ENCODE assay signal across 27 cellular contexts in the genomic region with DNA sequence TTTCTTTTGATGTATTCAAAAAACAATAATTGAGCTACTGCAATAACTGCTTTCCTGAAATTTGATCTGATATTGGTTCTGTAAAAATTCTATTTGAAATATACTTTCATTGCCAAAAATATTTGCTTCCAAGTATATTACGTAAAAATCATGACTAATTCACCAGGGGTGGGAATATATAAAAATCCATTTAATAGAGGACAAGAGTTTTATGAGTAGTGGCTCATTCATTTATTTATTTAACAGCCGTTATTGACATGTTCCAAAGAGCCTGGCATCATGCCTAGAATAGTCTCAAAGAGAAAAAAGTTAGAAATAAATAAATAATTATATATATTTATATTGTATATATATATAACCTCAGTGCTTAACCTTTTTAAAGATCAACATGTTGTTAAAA. TPM values are rescaled to one million over a fixed set of nuclear protein-coding genes. Genes with fewer than 3 reads are reported as not detected.
A peak's percentile ranks its signal among the peaks of the same experiment; 100 is the strongest.
DNase-seq lines count a peak whose midpoint lies in the region; ATAC-seq, FAIRE-seq and TF ChIP-seq lines count a peak whose summit lies in the region.
"Had no signal": no experiment of that assay in that cellular context is flagged by ENCODE, and none has a peak within 500 bp of the region (broad histone marks: within the 10 kb centered on the region; RNA-seq: fewer than 3 reads in every experiment).

No MANE protein-coding gene starts in this region.

- H3K27ac Mint-ChIP-seq in endodermal cell = no peak overlapping the region
- H3K27ac Mint-ChIP-seq: activated CD4-positive, alpha-beta T cell treated with anti-CD3 and anti-CD28 coated beads, Interleukin-2, amount 10 ng/mL, durations not matched to agents 24 days and 14 days; CD4-positive, CD25-positive, alpha-beta regulatory T cell had no signal

- no peak overlapping the region for H3K9ac ChIP-seq in endodermal cell (ENCODE audit: extremely low read depth, low read length, poor library complexity, severe bottlenecking)

- H3K4me3 ChIP-seq in skeletal muscle cell (ENCODE audit: low read depth, low read length) (no peak overlapping the region), endodermal cell (ENCODE audit: low read length) (no peak overlapping the region)
- H3K4me3 ChIP-seq: left lung, right lobe of liver, testis had no signal

- no peaks in the 10 kb centered on the region for H3K9me3 ChIP-seq in endodermal cell (ENCODE audit: control insufficient read depth, low read length)
- H3K9me3 ChIP-seq: right lobe of liver, testis had no signal

- H3K27me3 ChIP-seq in endodermal cell (ENCODE audit: control insufficient read depth, insufficient read depth, low read length, poor library complexity, severe bottlenecking) = no peaks in the 10 kb centered on the region
- H3K27me3 ChIP-seq: left lung, right lobe of liver, testis had no signal

- no peaks in the 10 kb centered on the region for H3K27me3 Mint-ChIP-seq in endodermal cell (ENCODE audit: insufficient read depth)
- H3K27me3 Mint-ChIP-seq: activated CD4-positive, alpha-beta T cell treated with anti-CD3 and anti-CD28 coated beads, Interleukin-2, amount 10 ng/mL, durations not matched to agents 24 days and 14 days; CD4-positive, CD25-positive, alpha-beta regulatory T cell had no signal

- ATAC-seq in HG02870 (IDR thresholded peaks at IDR 0.05; ENCODE audit: unreplicated experiment) = no peak
- ATAC-seq: left lung, right lobe of liver had no signal

- H3K4me3 Mint-ChIP-seq in endodermal cell = no peak overlapping the region
- H3K4me3 Mint-ChIP-seq: activated CD4-positive, alpha-beta T cell treated with anti-CD3 and anti-CD28 coated beads, Interleukin-2, amount 10 ng/mL, durations not matched to agents 24 days and 14 days; CD4-positive, CD25-positive, alpha-beta regulatory T cell had no signal

- no peaks in the 10 kb centered on the region for H3K36me3 Mint-ChIP-seq in endodermal cell (ENCODE audit: low read depth)
- H3K36me3 Mint-ChIP-seq: CD4-positive, CD25-positive, alpha-beta regulatory T cell had no signal

- peak; percentile 2 for DNase-seq in NCI-H2029 (lab: John Stamatoyannopoulos, UW)
- DNase-seq in NCI-H2029 treated with DMSO at 0.1 percent for 48 hours (lab: John Stamatoyannopoulos, UW) = no peak
- peak; percentile 23 for DNase-seq in HTR-8/SVneo (ENCODE audit: insufficient read length, low spot score)
- DNase-seq in NCI-H69 (lab: John Stamatoyannopoulos, UW) = peak; percentile 56
- peak; percentile 4 for DNase-seq in skeletal muscle cell (ENCODE audit: low read depth)
- DNase-seq in activated naive CD4-positive, alpha-beta T cell treated with Interleukin-2 at 50 U/mL for 16 hours = no peak
- DNase-seq in endodermal cell = no peak
- DNase-seq: activated CD4-positive, alpha-beta T cell treated with anti-CD3 and anti-CD28 coated beads, Interleukin-2, amount 10 ng/mL, durations not matched to agents 24 days and 14 days; activated effector memory CD4-positive, alpha-beta T cell treated with anti-CD3 and anti-CD28 coated beads, Interleukin-2, amount 50 U/mL, for 16 hours; activated T-cell treated with anti-CD3 and anti-CD28 coated beads, Interleukin-2, amount 50 U/mL, for 1 hour; CD4-positive, CD25-positive, alpha-beta regulatory T cell; GOT3; hypothalamus; left lung; NCI-H146; right lobe of liver; SHP77 treated with DMSO at 0.1 percent for 48 hours; stimulated activated naive CD4-positive, alpha-beta T cell; SW 1271; T1000; testis had no signal

- no peak for TF ChIP-seq CTCF in endodermal cell (conservative IDR thresholded peaks at IDR 0.05)

- no peaks in the 10 kb centered on the region for H3K4me1 ChIP-seq in endodermal cell (ENCODE audit: control insufficient read depth, insufficient read depth, low read length)
- H3K4me1 ChIP-seq: left lung, right lobe of liver, testis had no signal

- no peaks in the 10 kb centered on the region for H3K36me3 ChIP-seq in endodermal cell (ENCODE audit: control insufficient read depth, insufficient read depth, low read length)
- H3K36me3 ChIP-seq: left lung, right lobe of liver had no signal

- peaks cover 3% of the 10 kb centered on the region for H3K9me3 Mint-ChIP-seq in endodermal cell
- H3K9me3 Mint-ChIP-seq: activated CD4-positive, alpha-beta T cell treated with anti-CD3 and anti-CD28 coated beads, Interleukin-2, amount 10 ng/mL, durations not matched to agents 24 days and 14 days had no signal

- no peak overlapping the region for H3K27ac ChIP-seq in endodermal cell (ENCODE audit: low read depth, low read length)
- H3K27ac ChIP-seq: left lung, right lobe of liver, testis had no signal

- WGBS in endodermal cell (ENCODE audit: insufficient coverage in 1 of 2, insufficient read length in 1 of 2), 2 experiments = 100% methylated on average over 1 of the region's 2 CpGs; no CpG with 5 or more reads in 1 of the 2 experiments

- H3K4me1 Mint-ChIP-seq in endodermal cell = no peaks in the 10 kb centered on the region
- H3K4me1 Mint-ChIP-seq: activated CD4-positive, alpha-beta T cell treated with anti-CD3 and anti-CD28 coated beads, Interleukin-2, amount 10 ng/mL, durations not matched to agents 24 days and 14 days; CD4-positive, CD25-positive, alpha-beta regulatory T cell had no signal

- no peak for FAIRE-seq in HTR-8/SVneo (lab: Jason Lieb, UNC)
- FAIRE-seq: endothelial cell of umbilical vein, urothelium cell line had no signal

RNA-seq across cellular contexts. Expression of a gene that starts 34.3 kb away (rescaled TPM):
- under 1 TPM in 1 of 2 donors, not detected in 1; 0.11 TPM for total RNA-seq in endodermal cell
- not detected for polyA plus RNA-seq in endodermal cell (2013, experiment 1 of 2)
- not detected for polyA plus RNA-seq in endodermal cell (2013, experiment 2 of 2)
- total RNA-seq: A172; activated CD4-positive, alpha-beta T cell treated with anti-CD3 and anti-CD28 coated beads, Interleukin-2, amount 10 ng/mL, durations not matched to agents 24 days and 14 days; activated CD8-positive, alpha-beta memory T cell treated with anti-CD3 and anti-CD28 coated beads for 36 hours; CD4-positive, CD25-positive, alpha-beta regulatory T cell; endothelial cell of umbilical vein; posterior vena cava; right lobe of liver had no signal
- polyA plus RNA-seq: CD4-positive, CD25-positive, alpha-beta regulatory T cell; endothelial cell of umbilical vein had no signal

Comparison
In these comparisons a context has a peak if more than half of its experiments do, and no peak if none do; other contexts are left out.
1. DNase-seq: peak in NCI-H2029 (single experiment), HTR-8/SVneo (single experiment), NCI-H69 (single experiment) and skeletal muscle cell (single experiment); none in NCI-H2029 treated with DMSO at 0.1 percent for 48 hours (single experiment), activated naive CD4-positive, alpha-beta T cell treated with Interleukin-2 at 50 U/mL for 16 hours (single experiment) and endodermal cell (single experiment).